ENCODE assay signal across 22 cellular contexts in the genomic region with DNA sequence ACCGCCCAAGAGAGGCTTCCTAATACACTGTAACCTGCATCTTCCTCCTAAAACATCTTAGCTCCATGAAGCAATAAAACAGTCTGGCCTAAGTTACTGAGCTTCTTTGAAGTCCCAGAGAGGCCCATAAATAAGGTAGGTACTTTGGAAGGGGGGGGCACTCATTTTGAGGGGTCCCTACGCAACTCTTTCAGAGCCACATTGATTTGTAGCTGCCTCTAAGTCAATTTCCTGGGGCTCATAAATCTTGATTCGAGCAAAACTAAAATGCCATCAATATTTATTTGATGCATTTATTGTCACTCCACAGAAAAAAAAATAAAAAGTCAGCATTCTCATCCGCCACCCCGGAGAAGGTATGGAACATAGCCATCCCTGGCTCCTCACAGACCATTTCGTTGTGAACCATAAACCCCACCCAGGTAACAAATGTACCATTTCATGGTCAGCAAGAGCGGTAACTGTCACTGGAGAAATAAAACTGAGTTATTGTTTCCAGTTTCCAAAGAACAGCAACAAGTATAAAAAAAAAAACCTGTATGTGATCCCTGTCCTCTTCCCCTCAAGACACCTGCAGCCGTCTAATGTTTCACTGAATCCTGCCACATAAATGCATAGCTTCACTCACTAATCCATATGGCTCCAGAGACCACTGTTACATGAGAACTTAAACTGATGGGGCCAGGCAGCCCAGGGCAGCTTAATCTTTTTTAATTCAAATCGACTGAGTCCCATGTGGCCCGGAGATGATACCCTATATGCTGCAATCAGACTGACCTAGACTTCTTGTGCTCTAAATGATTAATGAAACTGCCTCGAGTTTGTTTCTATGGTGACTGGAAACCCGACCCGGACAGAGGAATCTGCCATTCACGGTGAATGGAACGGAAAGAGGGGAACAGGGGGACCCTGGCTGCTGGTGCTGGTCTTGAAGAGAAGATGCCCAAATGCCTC.
DNase-seq lines count a peak whose midpoint lies in the region; ATAC-seq and TF ChIP-seq lines count a peak whose summit lies in the region.
"Had no signal": no experiment of that assay in that cellular context is flagged by ENCODE, and none has a peak within 500 bp of the region (broad histone marks: within the 10 kb centered on the region; RNA-seq: fewer than 3 reads in every experiment).

No MANE protein-coding gene starts in this region.

- DNase-seq in NCI-H1417 (lab: John Stamatoyannopoulos, UW) (peak in 2 of 3 experiments; percentile 65 to 68), NCI-H1417 treated with DMSO at 0.1 percent for 48 hours (lab: John Stamatoyannopoulos, UW) (no peak), NCI-H526 treated with DMSO at 0.1 percent for 48 hours (lab: John Stamatoyannopoulos, UW) (peak; percentile 43), endodermal cell (no peak), renal cortical epithelial cell (ENCODE audit: low read depth) (peak; percentile 6), NCI-H510A treated with DMSO at 0.1 percent for 48 hours (lab: John Stamatoyannopoulos, UW) (no peak), HuH-7 (ENCODE audit: low spot score) (no peak)
- DNase-seq: activated CD8-positive, alpha-beta memory T cell treated with anti-CD3 and anti-CD28 coated beads for 24 hours; activated effector memory CD4-positive, alpha-beta T cell treated with Interleukin-2 at 50 U/mL for 16 hours; amniotic stem cell; DMS53; immature natural killer cell; right lobe of liver; T-cell had no signal

- peaks cover 35% of the 10 kb centered on the region for H3K27me3 Mint-ChIP-seq in endodermal cell (ENCODE audit: insufficient read depth)

- H3K27me3 ChIP-seq in endodermal cell (ENCODE audit: control insufficient read depth, insufficient read depth, low read length, poor library complexity, severe bottlenecking), result no peaks in the 10 kb centered on the region
- H3K27me3 ChIP-seq: BLaER1 treated with 17β-estradiol and CSF1 and Interleukin-3, amounts not matched to agents 10 nM and 100 nM; right lobe of liver had no signal

- 72 to 84% methylated on average over 7 to 15 of the region's 15 CpGs for WGBS in endodermal cell (ENCODE audit: insufficient coverage in 1 of 2, insufficient read length in 1 of 2), 2 experiments

- H3K4me3 Mint-ChIP-seq in endodermal cell, result no peak overlapping the region
- H3K4me3 Mint-ChIP-seq: immature natural killer cell, memory B cell, T-cell had no signal

- no peak for ATAC-seq in GM21390 (IDR thresholded peaks at IDR 0.05; ENCODE audit: unreplicated experiment)
- ATAC-seq: gastroesophageal sphincter, Panc1, right lobe of liver, T-cell had no signal

- no peak for TF ChIP-seq CTCF in endodermal cell (conservative IDR thresholded peaks at IDR 0.05)

- H3K9ac ChIP-seq in endodermal cell (ENCODE audit: extremely low read depth, low read length, poor library complexity, severe bottlenecking), result no peak overlapping the region
- H3K9ac ChIP-seq: BLaER1 treated with 17β-estradiol and CSF1 and Interleukin-3, amounts not matched to agents 10 nM and 100 nM had no signal

- no peak overlapping the region for H3K4me3 ChIP-seq in endodermal cell (ENCODE audit: low read length)
- H3K4me3 ChIP-seq: BLaER1 treated with 17β-estradiol and CSF1 and Interleukin-3, amounts not matched to agents 10 nM and 100 nM; gastroesophageal sphincter; right lobe of liver; suprapubic skin had no signal

- H3K4me1 Mint-ChIP-seq in endodermal cell, result peaks cover 33% of the 10 kb centered on the region
- H3K4me1 Mint-ChIP-seq: immature natural killer cell, memory B cell, T-cell had no signal

- no peaks in the 10 kb centered on the region for H3K36me3 Mint-ChIP-seq in endodermal cell (ENCODE audit: low read depth)
- H3K36me3 Mint-ChIP-seq: immature natural killer cell, memory B cell, T-cell had no signal

- H3K9me3 ChIP-seq in endodermal cell (ENCODE audit: control insufficient read depth, low read length), result peaks cover 10% of the 10 kb centered on the region
- H3K9me3 ChIP-seq: gastroesophageal sphincter, right lobe of liver, suprapubic skin had no signal

- no peak overlapping the region for H3K27ac Mint-ChIP-seq in endodermal cell
- H3K27ac Mint-ChIP-seq: immature natural killer cell, memory B cell, T-cell had no signal

- H3K27ac ChIP-seq in endodermal cell (ENCODE audit: low read depth, low read length), result peak overlapping the region; percentile 51
- H3K27ac ChIP-seq: 22Rv1; BLaER1 treated with 17β-estradiol and CSF1 and Interleukin-3, amounts not matched to agents 10 nM and 100 nM; gastroesophageal sphincter; right lobe of liver; suprapubic skin; VCaP had no signal

- H3K36me3 ChIP-seq in endodermal cell (ENCODE audit: control insufficient read depth, insufficient read depth, low read length), result no peaks in the 10 kb centered on the region
- H3K36me3 ChIP-seq: BLaER1 treated with 17β-estradiol and CSF1 and Interleukin-3, amounts not matched to agents 10 nM and 100 nM; gastroesophageal sphincter; right lobe of liver; suprapubic skin had no signal

- H3K9me3 Mint-ChIP-seq in endodermal cell, result peaks cover 2% of the 10 kb centered on the region
- H3K9me3 Mint-ChIP-seq: immature natural killer cell, memory B cell, T-cell had no signal

- H3K4me1 ChIP-seq in endodermal cell (ENCODE audit: control insufficient read depth, insufficient read depth, low read length), result peaks cover 9% of the 10 kb centered on the region
- H3K4me1 ChIP-seq: gastroesophageal sphincter, right lobe of liver, suprapubic skin had no signal

Comparison
In these comparisons a context has a peak if more than half of its experiments do, and no peak if none do; other contexts are left out.
1. DNase-seq: peak in NCI-H1417 (2 of 3), NCI-H526 treated with DMSO at 0.1 percent for 48 hours (single experiment) and renal cortical epithelial cell (single experiment); none in NCI-H1417 treated with DMSO at 0.1 percent for 48 hours (single experiment), endodermal cell (single experiment), NCI-H510A treated with DMSO at 0.1 percent for 48 hours (single experiment) and HuH-7 (single experiment).